ENCODE assay signal across 11 cellular contexts in genomic region chr11:67271212-67271547, GRCh38. TPM values are rescaled to one million over a fixed set of nuclear protein-coding genes. Genes with fewer than 3 reads are reported as not detected.
DNase-seq lines count a peak whose midpoint lies in the region; ATAC-seq lines count a peak whose summit lies in the region.
"Had no signal": no experiment of that assay in that cellular context is flagged by ENCODE, and none has a peak within 500 bp of the region (broad histone marks: within the 10 kb centered on the region; RNA-seq: fewer than 3 reads in every experiment).

No MANE protein-coding gene starts in this region.

- peak overlapping the region; percentile 96 for H3K4me3 Mint-ChIP-seq in activated T-cell treated with anti-CD3 and anti-CD28 coated beads, Interleukin-2, amount 50 U/mL, for 4 hours
- peak overlapping the region; percentile 90 for H3K4me3 Mint-ChIP-seq in activated CD4-positive, alpha-beta memory T cell treated with anti-CD3 and anti-CD28 coated beads, Interleukin-2, amount 10 ng/mL, durations not matched to agents 7 days and 5 days

- H3K4me1 Mint-ChIP-seq in activated T-cell treated with anti-CD3 and anti-CD28 coated beads, Interleukin-2, amount 50 U/mL, for 4 hours (ENCODE audit: low read depth), result peaks cover 85% of the 10 kb centered on the region
- peaks cover 74% of the 10 kb centered on the region for H3K4me1 Mint-ChIP-seq in activated CD4-positive, alpha-beta memory T cell treated with anti-CD3 and anti-CD28 coated beads, Interleukin-2, amount 10 ng/mL, durations not matched to agents 7 days and 5 days

- POLR2A ChIA-PET in activated CD4-positive, alpha-beta memory T cell treated with anti-CD3 and anti-CD28 coated beads, Interleukin-2, amount 10 ng/mL, durations not matched to agents 7 days and 5 days (lab: Charles Lee), result interaction anchor here (0.7 to 14.4 kb wide), 15 partner anchors 8 to 138 kb away, joined by 3 to 494 read pairs (median 7); partner anchors contain the start of genes ANKRD13D, POLD4 and SSH3

- CTCF ChIA-PET in activated CD4-positive, alpha-beta memory T cell treated with anti-CD3 and anti-CD28 coated beads, Interleukin-2, amount 10 ng/mL, durations not matched to agents 7 days and 5 days (lab: Charles Lee), result interaction anchor here (0.5 to 4.3 kb wide), 6 partner anchors 9 to 80 kb away, joined by 3 to 27 read pairs (median 8); partner anchors contain the start of gene ANKRD13D

- H3K36me3 Mint-ChIP-seq in activated T-cell treated with anti-CD3 and anti-CD28 coated beads, Interleukin-2, amount 50 U/mL, for 4 hours (ENCODE audit: insufficient read depth), result peaks cover 5% of the 10 kb centered on the region
- peaks cover 79% of the 10 kb centered on the region for H3K36me3 Mint-ChIP-seq in activated CD4-positive, alpha-beta memory T cell treated with anti-CD3 and anti-CD28 coated beads, Interleukin-2, amount 10 ng/mL, durations not matched to agents 7 days and 5 days (ENCODE audit: low read depth)

- peak overlapping the region; percentile 97 for H3K27ac Mint-ChIP-seq in activated CD4-positive, alpha-beta memory T cell treated with anti-CD3 and anti-CD28 coated beads, Interleukin-2, amount 10 ng/mL, durations not matched to agents 7 days and 5 days

- DNase-seq in activated T-cell treated with anti-CD3 and anti-CD28 coated beads, Interleukin-2, amount 50 U/mL, for 4 hours, result no peak
- DNase-seq in activated T-cell treated with anti-CD3 and anti-CD28 coated beads, Interleukin-2, amount 50 U/mL, for 1 hour, result no peak
- no peak for DNase-seq in activated CD4-positive, alpha-beta memory T cell treated with anti-CD3 and anti-CD28 coated beads, Interleukin-2, amount 10 ng/mL, durations not matched to agents 7 days and 5 days
- DNase-seq in cerebellar cortex (ENCODE audit: low spot score) (no peak), HCEC 1CT (no peak), left lobe of liver (ENCODE audit: low spot score) (no peak)
- DNase-seq: NCI-H1694 treated with DMSO at 0.1 percent for 48 hours, T1000 had no signal

- no peaks in the 10 kb centered on the region for H3K27me3 Mint-ChIP-seq in activated T-cell treated with anti-CD3 and anti-CD28 coated beads, Interleukin-2, amount 50 U/mL, for 4 hours (ENCODE audit: low read depth)
- no peaks in the 10 kb centered on the region for H3K27me3 Mint-ChIP-seq in activated CD4-positive, alpha-beta memory T cell treated with anti-CD3 and anti-CD28 coated beads, Interleukin-2, amount 10 ng/mL, durations not matched to agents 7 days and 5 days

- H3K9me3 Mint-ChIP-seq in activated T-cell treated with anti-CD3 and anti-CD28 coated beads, Interleukin-2, amount 50 U/mL, for 4 hours, result no peaks in the 10 kb centered on the region
- no peaks in the 10 kb centered on the region for H3K9me3 Mint-ChIP-seq in activated CD4-positive, alpha-beta memory T cell treated with anti-CD3 and anti-CD28 coated beads, Interleukin-2, amount 10 ng/mL, durations not matched to agents 7 days and 5 days

- H3K27me3 ChIP-seq in layer of hippocampus (ENCODE audit: control insufficient read depth, insufficient read depth, low read length), result no peaks in the 10 kb centered on the region

- H3K27ac ChIP-seq in layer of hippocampus (ENCODE audit: low read depth, low read length) (peak overlapping the region; percentile 69), temporal lobe (ENCODE audit: low read depth, low read length) (peak overlapping the region; percentile 23)
- H3K27ac ChIP-seq: parathyroid adenoma had no signal

- no peak for ATAC-seq in activated T-cell treated with anti-CD3 and anti-CD28 coated beads, Interleukin-2, amount 50 U/mL, for 4 hours
- no peak for ATAC-seq in left lobe of liver

RNA-seq across cellular contexts. Expression of gene GRK2, which starts 4.9 kb away (rescaled TPM):
- total RNA-seq in activated T-cell treated with anti-CD3 and anti-CD28 coated beads, Interleukin-2, amount 50 U/mL, for 4 hours, result 100 to 1,000 TPM; 152 to 172 (median 171) TPM
- total RNA-seq in activated CD4-positive, alpha-beta memory T cell treated with anti-CD3 and anti-CD28 coated beads, Interleukin-2, amount 10 ng/mL, durations not matched to agents 7 days and 5 days, result 100 to 1,000 TPM; 333 to 338 TPM
- 49.2 TPM for total RNA-seq in temporal lobe
- 29.0 TPM for total RNA-seq in left lobe of liver

RNA-seq across cellular contexts. Expression of gene ANKRD13D, which starts 17.9 kb away (rescaled TPM):
- total RNA-seq in activated T-cell treated with anti-CD3 and anti-CD28 coated beads, Interleukin-2, amount 50 U/mL, for 4 hours, result 10 to 100 TPM; 67.7 to 75.4 (median 69.8) TPM
- 100 to 1,000 TPM; 157 to 163 TPM for total RNA-seq in activated CD4-positive, alpha-beta memory T cell treated with anti-CD3 and anti-CD28 coated beads, Interleukin-2, amount 10 ng/mL, durations not matched to agents 7 days and 5 days
- 39.1 TPM for total RNA-seq in temporal lobe
- 9.8 TPM for total RNA-seq in left lobe of liver

RNA-seq across cellular contexts. Expression of gene SSH3, which starts 32.1 kb away (rescaled TPM):
- total RNA-seq in activated T-cell treated with anti-CD3 and anti-CD28 coated beads, Interleukin-2, amount 50 U/mL, for 4 hours, result 1 to 10 TPM; 4.8 to 7.2 (median 6.6) TPM
- 10 to 100 TPM; 15.4 to 19.0 TPM for total RNA-seq in activated CD4-positive, alpha-beta memory T cell treated with anti-CD3 and anti-CD28 coated beads, Interleukin-2, amount 10 ng/mL, durations not matched to agents 7 days and 5 days
- total RNA-seq in temporal lobe, result 7.9 TPM
- 18.2 TPM for total RNA-seq in left lobe of liver
